ENCODE assay signal across 18 cellular contexts in genomic region chr14:43877351-43877900, GRCh38.
DNase-seq lines count a peak whose midpoint lies in the region; ATAC-seq, FAIRE-seq and TF ChIP-seq lines count a peak whose summit lies in the region.
"Had no signal": no experiment of that assay in that cellular context is flagged by ENCODE, and none has a peak within 500 bp of the region (broad histone marks: within the 10 kb centered on the region; RNA-seq: fewer than 3 reads in every experiment).

No MANE protein-coding gene starts in this region.

- 2% methylated on average over 3 of the region's 3 CpGs for WGBS in HepG2 (ENCODE audit: low lambda C conversion rate)
- WGBS in right lobe of liver (ENCODE audit: insufficient coverage, low coverage, low lambda C conversion rate, missing lambda C conversion rate): 20% methylated on average over 3 of the region's 3 CpGs

- H3K27me3 ChIP-seq in HepG2 (ENCODE audit: control insufficient read depth in 1 of 2, insufficient read depth in 2 of 2, low read length in 2 of 2) (no peaks in the 10 kb centered on the region), right lobe of liver (no peaks in the 10 kb centered on the region)

- no peak overlapping the region for H3K27ac ChIP-seq in HepG2 (ENCODE audit: extremely low read length, insufficient read depth, low read length)
- no peak overlapping the region for H3K27ac ChIP-seq in right lobe of liver
- H3K27ac ChIP-seq: GM23248 had no signal

- in situ Hi-C loops in HepG2 (cut with HindIII; ENCODE audit: extremely low pct_ligation_motif_present, low pct_unique_long_range_greater_than_20kb): no loop called here

- H3K4me3 ChIP-seq in HepG2 (replicated peaks in 1 of 3; ENCODE audit: insufficient read depth in 1 of 3, low read depth in 2 of 3, low read length in 3 of 3) (no peak overlapping the region), right lobe of liver (no peak overlapping the region)
- H3K4me3 ChIP-seq: GM23248 had no signal

- ATAC-seq in HepG2 (no peak), right lobe of liver (no peak), HG03432 (IDR thresholded peaks at IDR 0.05; ENCODE audit: unreplicated experiment) (peak; percentile 80), T-helper 17 cell (no peak)
- ATAC-seq: left lobe of liver, SK-N-SH treated with all-trans-retinoic acid at 6 μM for 48 hours had no signal

- H2AFZ ChIP-seq in HepG2 (ENCODE audit: low read length): no peak overlapping the region
- H2AFZ ChIP-seq: GM23248 had no signal

- H3K36me3 Mint-ChIP-seq in T-helper 17 cell (ENCODE audit: low read depth): no peaks in the 10 kb centered on the region
- H3K36me3 Mint-ChIP-seq: activated naive CD8-positive, alpha-beta T cell treated with anti-CD3 and anti-CD28 coated beads for 36 hours; CD14-positive monocyte; mesothelial cell of epicardium had no signal

- TF ChIP-seq EP300 in HepG2 (IDR thresholded peaks at IDR 0.05; ENCODE audit: low read depth in 2 of 2, low read length in 2 of 2) (no peak), HepG2 (CRISPR knock-in tag; IDR thresholded peaks at IDR 0.05; ENCODE audit: borderline replicate concordance) (no peak)

- intact Hi-C loops in HepG2 (cut with micrococcal nuclease; ENCODE audit: unreplicated experiment) (no loop called here), right lobe of liver (cut with DNase I) (no loop called here)

- no TSS peak for BruUV-seq in HepG2 (replicated peaks; lab: Mats Ljungman, UMichigan)

- H3K4me2 ChIP-seq in HepG2 (ENCODE audit: low read depth, low read length): 0 out of 2 replicates have a peak overlapping the region, but pooled peaks have one; percentile 0

- no peak for TF ChIP-seq CTCF in HepG2 (CRISPR knock-in tag; IDR thresholded peaks at IDR 0.05)
- no peak for TF ChIP-seq CTCF in right lobe of liver (IDR thresholded peaks at IDR 0.05)

- no peaks in the 10 kb centered on the region for H3K79me2 ChIP-seq in HepG2 (ENCODE audit: insufficient read depth, low read length)

- H3K27ac Mint-ChIP-seq in T-helper 17 cell: no peak overlapping the region
- H3K27ac Mint-ChIP-seq: activated naive CD8-positive, alpha-beta T cell treated with anti-CD3 and anti-CD28 coated beads for 36 hours; CD14-positive monocyte; mesothelial cell of epicardium had no signal

- CTCF ChIA-PET in HepG2 (lab: Yijun Ruan, JAX; ENCODE audit: low intra/inter-chr PET ratio, low total read pairs): no interaction called here

- TF ChIP-seq POLR2A in HepG2 (IDR thresholded peaks at IDR 0.05; ENCODE audit: insufficient read depth in 1 of 2, low read depth in 2 of 2, low read length in 2 of 2): no peak
- no peak for TF ChIP-seq POLR2A in right lobe of liver (IDR thresholded peaks at IDR 0.05)

- no peaks in the 10 kb centered on the region for H4K20me1 ChIP-seq in HepG2 (ENCODE audit: insufficient read depth, low read length)

- FAIRE-seq in HepG2 (lab: Jason Lieb, UNC): no peak

- H3K9me3 ChIP-seq in HepG2 (ENCODE audit: low read length) (no peaks in the 10 kb centered on the region), right lobe of liver (no peaks in the 10 kb centered on the region), T-helper 17 cell (ENCODE audit: control insufficient read depth, low read length, poor library complexity, severe bottlenecking) (no peaks in the 10 kb centered on the region)

- DNase-seq in HepG2 (ENCODE audit: low spot score): no peak
- no peak for DNase-seq in right lobe of liver
- DNase-seq in NCI-H69 (lab: John Stamatoyannopoulos, UW): peak; percentile 83
- no peak for DNase-seq in T-helper 17 cell
- no peak for DNase-seq in cerebellar cortex (ENCODE audit: low spot score)
- DNase-seq in activated naive CD4-positive, alpha-beta T cell treated with anti-CD3 and anti-CD28 coated beads, Interleukin-2, amount 50 U/mL, for 16 hours: no peak
- no peak for DNase-seq in stimulated activated CD4-positive, alpha-beta T cell treated with anti-CD3 and anti-CD28 coated beads, Interleukin-4, amount 100 ng/mL, for 24 hours
- DNase-seq: activated naive CD8-positive, alpha-beta T cell treated with anti-CD3 and anti-CD28 coated beads for 36 hours; GF-D8; GM23248; NCI-H526 treated with DMSO at 0.1 percent for 48 hours; stimulated activated CD4-positive, alpha-beta T cell treated with anti-CD3 and anti-CD28 coated beads, Interleukin-12 subunit alpha, Interleukin-12 subunit beta, amount 100 ng/mL, for 4 hours had no signal

- no peaks in the 10 kb centered on the region for H3K4me1 Mint-ChIP-seq in T-helper 17 cell
- H3K4me1 Mint-ChIP-seq: activated naive CD8-positive, alpha-beta T cell treated with anti-CD3 and anti-CD28 coated beads for 36 hours; CD14-positive monocyte; mesothelial cell of epicardium; neural crest cell had no signal

- POLR2A ChIA-PET in HepG2 (lab: Yijun Ruan, JAX): no interaction called here

- peaks cover 12% of the 10 kb centered on the region for H3K4me1 ChIP-seq in HepG2 (ENCODE audit: insufficient read depth, low read length)
- no peaks in the 10 kb centered on the region for H3K4me1 ChIP-seq in right lobe of liver

- no peaks in the 10 kb centered on the region for H3K27me3 Mint-ChIP-seq in T-helper 17 cell
- H3K27me3 Mint-ChIP-seq: activated naive CD8-positive, alpha-beta T cell treated with anti-CD3 and anti-CD28 coated beads for 36 hours had no signal

- TF ChIP-seq RAD21 in HepG2 (CRISPR knock-in tag; IDR thresholded peaks at IDR 0.05): no peak

- no peak overlapping the region for H3K4me3 Mint-ChIP-seq in T-helper 17 cell
- H3K4me3 Mint-ChIP-seq: activated naive CD8-positive, alpha-beta T cell treated with anti-CD3 and anti-CD28 coated beads for 36 hours; CD14-positive monocyte; mesothelial cell of epicardium; neural crest cell had no signal

- no peaks in the 10 kb centered on the region for H3K36me3 ChIP-seq in HepG2 (replicated peaks in 1 of 2; ENCODE audit: control insufficient read depth in 1 of 2, insufficient read depth in 2 of 2, low read length in 2 of 2)
- no peaks in the 10 kb centered on the region for H3K36me3 ChIP-seq in right lobe of liver

- H3K9ac ChIP-seq in HepG2 (ENCODE audit: insufficient read depth, low read depth, low read length): no peak overlapping the region
- H3K9ac ChIP-seq: GM23248 had no signal

TF ChIP-seq in HepG2, 621 proteins besides CTCF, POLR2A, EP300 and RAD21:
- TF ChIP-seq ZNF253 (CRISPR knock-in tag; IDR thresholded peaks at IDR 0.05; ENCODE audit: borderline replicate concordance): no peak
- TF ChIP-seq SIX1 (CRISPR knock-in tag; IDR thresholded peaks at IDR 0.05; ENCODE audit: borderline replicate concordance): peak; percentile 66; the same call in 1 of the 2 replicates
